In genomic region chr3:49108346-49108745, GRCh38 we compare ENCODE assay signal across 17 cellular contexts. TPM values are rescaled to one million over a fixed set of nuclear protein-coding genes. Genes with fewer than 3 reads are reported as not detected.
DNase-seq lines count a peak whose midpoint lies in the region; ATAC-seq, FAIRE-seq and TF ChIP-seq lines count a peak whose summit lies in the region.
"Had no signal": no experiment of that assay in that cellular context is flagged by ENCODE, and none has a peak within 500 bp of the region (broad histone marks: within the 10 kb centered on the region; RNA-seq: fewer than 3 reads in every experiment).

No MANE protein-coding gene starts in this region.

- peaks cover 24% of the 10 kb centered on the region for H3K4me1 Mint-ChIP-seq in central memory CD8-positive, alpha-beta T cell

- H3K27me3 Mint-ChIP-seq in central memory CD8-positive, alpha-beta T cell: no peaks in the 10 kb centered on the region
- H3K27me3 Mint-ChIP-seq: CD4-positive, alpha-beta memory T cell had no signal

- no peak overlapping the region for H3K4me3 Mint-ChIP-seq in central memory CD8-positive, alpha-beta T cell
- H3K4me3 Mint-ChIP-seq: CD4-positive, alpha-beta memory T cell; GM23338 had no signal

- H3K27ac ChIP-seq in RWPE1 (peak overlapping the region; percentile 49), small intestine (ENCODE audit: low read depth in 1 of 2, low read length in 1 of 2) (peak overlapping the region; percentile 46 to 48)

- TF ChIP-seq CTCF in RWPE1 (conservative IDR thresholded peaks at IDR 0.05; ENCODE audit: low read depth): no peak

- WGBS in small intestine, 3 donors: 58 to 79% (median 72%) methylated on average over 13 to 14 of the region's 14 CpGs

- POLR2A ChIA-PET in RWPE1 (lab: Yijun Ruan, JAX; ENCODE audit: low non-redundant PET): interaction anchor here (0.8 kb wide), 1 partner anchor 14 kb away, joined by 3 read pairs; the partner anchor contains the start of gene QRICH1

- no peaks in the 10 kb centered on the region for H3K9me3 Mint-ChIP-seq in central memory CD8-positive, alpha-beta T cell
- H3K9me3 Mint-ChIP-seq: CD4-positive, alpha-beta memory T cell; GM23338 had no signal

- peaks cover 0 to 2% of the 10 kb centered on the region in 2 donors for H3K4me1 ChIP-seq in small intestine (ENCODE audit: control insufficient read depth in 2 of 2, insufficient read depth in 1 of 2, low read depth in 1 of 2, low read length in 1 of 2)

- peaks cover 15 to 30% of the 10 kb centered on the region in 2 donors for H3K36me3 ChIP-seq in small intestine (ENCODE audit: control insufficient read depth in 2 of 2, insufficient read depth in 2 of 2, low read length in 2 of 2)

- H3K4me3 ChIP-seq in small intestine (ENCODE audit: low read depth in 1 of 2, low read length in 2 of 2): no peak overlapping the region
- H3K4me3 ChIP-seq: GM12878, GM23338, HAP-1 had no signal

- no peaks in the 10 kb centered on the region for H3K27me3 ChIP-seq in small intestine (ENCODE audit: control insufficient read depth in 2 of 2, insufficient read depth in 2 of 2, low read length in 2 of 2)

- H3K27ac Mint-ChIP-seq in central memory CD8-positive, alpha-beta T cell (ENCODE audit: low read depth): peak overlapping the region; percentile 49
- H3K27ac Mint-ChIP-seq: GM23338 had no signal

- no peak for DNase-seq in RWPE1 (ENCODE audit: low spot score)
- no peak for DNase-seq in central memory CD8-positive, alpha-beta T cell (ENCODE audit: low spot score in 2 of 2)
- no peak for DNase-seq in small intestine
- no peak for DNase-seq in cerebellum (ENCODE audit: low spot score)
- DNase-seq in NCI-H82 treated with DMSO at 0.1 percent for 48 hours (lab: John Stamatoyannopoulos, UW; ENCODE audit: unreplicated experiment): no peak
- DNase-seq: C1 segment of cervical spinal cord, COR-L47, DMS153, DND-41 had no signal

- no peak for FAIRE-seq in small intestine (lab: Jason Lieb, UNC)
- FAIRE-seq: G401.6, GM12878, GM19239, H54 had no signal

- H3K36me3 Mint-ChIP-seq in central memory CD8-positive, alpha-beta T cell (ENCODE audit: insufficient read depth): peaks cover 10% of the 10 kb centered on the region

- H3K9me3 ChIP-seq in small intestine (ENCODE audit: control insufficient read depth, low read depth): no peaks in the 10 kb centered on the region
- H3K9me3 ChIP-seq: HAP-1 had no signal

- ATAC-seq in central memory CD8-positive, alpha-beta T cell (replicated peaks; ENCODE audit: extremely low read depth, poor library complexity, severe bottlenecking): no peak
- ATAC-seq in GM19328 (IDR thresholded peaks at IDR 0.05; ENCODE audit: unreplicated experiment): no peak
- ATAC-seq: GM12878, GM23338 had no signal

- CTCF ChIA-PET in RWPE1 (lab: Yijun Ruan, JAX): interaction anchor here (0.6 to 1.4 kb wide), 2 partner anchors 14 to 354 kb away, joined by 3 to 4 read pairs; no protein-coding TSS in a partner anchor

RNA-seq across cellular contexts. Expression of gene QARS1, which starts 3.8 kb away (rescaled TPM):
- polyA plus RNA-seq in small intestine: 100 to 1,000 TPM; 360 to 425 (median 395) TPM
- total RNA-seq in cerebellum: 150 TPM

RNA-seq across cellular contexts. Expression of gene USP19, which starts 12.3 kb away (rescaled TPM):
- polyA plus RNA-seq in small intestine: 10 to 100 TPM; 20.1 to 26.2 (median 22.2) TPM
- 35.7 TPM for total RNA-seq in cerebellum

RNA-seq across cellular contexts. Expression of gene QRICH1, which starts 14.5 kb away (rescaled TPM):
- polyA plus RNA-seq in small intestine: 10 to 100 TPM; 27.9 to 39.4 (median 38.2) TPM
- 66.5 TPM for total RNA-seq in cerebellum

RNA-seq across cellular contexts. Expression of gene LAMB2, which starts 24.5 kb away (rescaled TPM):
- polyA plus RNA-seq in small intestine: 100 to 1,000 TPM; 124 to 598 (median 312) TPM
- 79.4 TPM for total RNA-seq in cerebellum
- polyA plus RNA-seq: CD4-positive, alpha-beta memory T cell had no signal

RNA-seq across cellular contexts. Expression of gene CCDC71, which starts 57.8 kb away (rescaled TPM):
- polyA plus RNA-seq in small intestine: 10 to 100 TPM; 13.0 to 22.3 (median 13.5) TPM
- 14.4 TPM for total RNA-seq in cerebellum
